ENCODE assay signal across 32 cellular contexts in genomic region chr20:43358811-43359210, GRCh38.
"Had no signal": no experiment of that assay in that cellular context is flagged by ENCODE, and none has a peak within 500 bp of the region (broad histone marks: within the 10 kb centered on the region; RNA-seq: fewer than 3 reads in every experiment).

No MANE protein-coding gene starts in this region.

- H3K4me1 ChIP-seq: ascending aorta had no signal

- H3K36me3 ChIP-seq: ascending aorta, cardiac muscle cell, WERI-Rb-1 had no signal

- FAIRE-seq: bronchial epithelial cell had no signal

- H3K9me3 ChIP-seq: ascending aorta had no signal

- H3K4me3 ChIP-seq: ascending aorta, cardiac muscle cell had no signal

- H3K27me3 ChIP-seq: ascending aorta, cardiac muscle cell had no signal

- DNase-seq: activated CD4-positive, alpha-beta memory T cell treated with anti-CD3 and anti-CD28 coated beads, Interleukin-2, amount 10 ng/mL, durations not matched to agents 7 days and 5 days; activated CD4-positive, alpha-beta T cell treated with anti-CD3 and anti-CD28 coated beads for 1 hour; activated CD4-positive, alpha-beta T cell treated with anti-CD3 and anti-CD28 coated beads for 36 hours; activated CD4-positive, alpha-beta T cell treated with anti-CD3 and anti-CD28 coated beads for 48 hours; activated CD4-positive, alpha-beta T cell treated with anti-CD3 and anti-CD28 coated beads, Interleukin-2, amount 10 ng/mL, durations not matched to agents 7 days and 5 days; activated CD4-positive, alpha-beta T cell treated with anti-CD3 and anti-CD28 coated beads, Interleukin-2, amount 50 U/mL, for 48 hours; activated CD4-positive, CD25-positive, alpha-beta regulatory T cell; activated CD8-positive, alpha-beta memory T cell treated with anti-CD3 and anti-CD28 coated beads for 24 hours; activated CD8-positive, alpha-beta memory T cell treated with anti-CD3 and anti-CD28 coated beads, Interleukin-2, amount 10 ng/mL, durations not matched to agents 7 days and 5 days; activated CD8-positive, alpha-beta memory T cell treated with anti-CD3 and anti-CD28 coated beads, Interleukin-2, amount 50 U/mL, for 48 hours; activated CD8-positive, alpha-beta T cell treated with anti-CD3 and anti-CD28 coated beads, Interleukin-2, amount 10 ng/mL, durations not matched to agents 7 days and 5 days; activated effector memory CD4-positive, alpha-beta T cell treated with Interleukin-2 at 50 U/mL for 16 hours; activated gamma-delta T cell; activated naive CD4-positive, alpha-beta T cell treated with anti-CD3 and anti-CD28 coated beads, Interleukin-2, amount 10 ng/mL, durations not matched to agents 7 days and 5 days; activated naive CD4-positive, alpha-beta T cell treated with Interleukin-2 at 50 U/mL for 16 hours; activated naive CD8-positive, alpha-beta T cell treated with anti-CD3 and anti-CD28 coated beads, Interleukin-2, amount 10 ng/mL, durations not matched to agents 7 days and 5 days; activated naive CD8-positive, alpha-beta T cell treated with anti-CD3 and anti-CD28 coated beads, Interleukin-2, amount 50 U/mL, for 24 hours; activated T-cell treated with anti-CD3 and anti-CD28 coated beads, Interleukin-2, amount 50 U/mL, for 24 hours; activated T-cell treated with anti-CD3 and anti-CD28 coated beads, Interleukin-2, amount 50 U/mL, for 48 hours; amygdala; anterior cingulate cortex; caudate nucleus; cerebellar nuclear complex; T-helper 1 cell; T-helper 2 cell; T-helper 9 cell; WERI-Rb-1 had no signal

- ATAC-seq: activated CD4-positive, alpha-beta T cell treated with anti-CD3 and anti-CD28 coated beads for 36 hours; activated CD4-positive, CD25-positive, alpha-beta regulatory T cell treated with anti-CD3 and anti-CD28 coated beads, Interleukin-2, amount 50 U/mL, for 24 hours; activated CD8-positive, alpha-beta memory T cell treated with anti-CD3 and anti-CD28 coated beads, Interleukin-2, amount 10 ng/mL, durations not matched to agents 7 days and 5 days; activated CD8-positive, alpha-beta T cell treated with anti-CD3 and anti-CD28 coated beads, Interleukin-2, amount 10 ng/mL, durations not matched to agents 7 days and 5 days; activated naive CD8-positive, alpha-beta T cell treated with anti-CD3 and anti-CD28 coated beads, Interleukin-2, amount 50 U/mL, for 24 hours; WTC11 had no signal

- H3K27ac ChIP-seq: ascending aorta, cardiac muscle cell, WERI-Rb-1 had no signal
